Comparison of ENCODE assay signal across 8 cellular contexts in the genomic region with DNA sequence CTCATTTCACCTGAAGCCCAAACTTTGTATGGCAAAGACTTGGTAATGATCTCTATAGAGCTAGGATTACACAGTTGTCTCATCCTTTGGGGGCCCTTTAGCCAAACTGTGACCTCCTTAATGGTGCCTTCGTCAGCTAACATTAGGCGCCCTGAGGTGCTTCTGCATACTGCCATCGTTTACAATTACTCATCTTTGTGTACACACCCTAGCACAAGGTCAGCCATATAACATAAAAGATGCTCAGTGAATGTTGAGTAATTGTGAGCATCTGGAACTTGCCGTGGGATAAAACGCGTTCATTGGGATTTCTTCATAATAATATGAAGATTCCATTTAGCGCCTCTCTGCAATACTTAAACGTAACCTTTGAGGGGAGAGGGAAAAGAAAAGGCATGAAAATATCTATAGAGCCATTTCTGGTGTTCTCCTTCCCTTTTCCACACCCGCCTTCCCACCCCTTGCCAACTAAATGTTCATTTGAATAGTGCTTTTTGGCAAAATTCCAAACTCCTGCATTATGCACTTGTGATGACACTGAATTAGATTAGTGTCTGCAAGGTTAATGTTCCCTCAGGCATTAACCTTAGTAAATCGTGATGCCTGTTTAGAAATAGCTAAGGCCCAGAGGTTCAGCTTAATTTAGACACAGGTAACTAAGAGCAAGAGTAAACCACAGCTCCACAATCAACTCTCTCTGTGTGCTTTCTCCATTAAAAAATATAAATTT. TPM values are rescaled to one million over a fixed set of nuclear protein-coding genes. Genes with fewer than 3 reads are reported as not detected.
DNase-seq lines count a peak whose midpoint lies in the region; ATAC-seq, FAIRE-seq and TF ChIP-seq lines count a peak whose summit lies in the region.

No MANE protein-coding gene starts in this region.

- DNase-seq in Panc1 (ENCODE audit: low read depth, low spot score) = no peak
- DNase-seq in endothelial cell of umbilical vein (ENCODE audit: low read depth, low spot score) = no peak
- no peak for DNase-seq in ovary
- no peak for DNase-seq in omental fat pad (ENCODE audit: low spot score)

- no peak for TF ChIP-seq POLR2A in endothelial cell of umbilical vein (IDR thresholded peaks at IDR 0.05; ENCODE audit: low read depth, low read length)
- TF ChIP-seq POLR2A in ovary (IDR thresholded peaks at IDR 0.05) = no peak

- BruUV-seq in Panc1 (replicated peaks; lab: Mats Ljungman, UMichigan) (TSS peak; percentile 88), endothelial cell of umbilical vein (replicated peaks; lab: Mats Ljungman, UMichigan) (no TSS peak)

- H3K4me2 ChIP-seq in endothelial cell of umbilical vein (ENCODE audit: insufficient read depth, low read length) = peak overlapping the region; percentile 88

- POLR2A ChIA-PET in Panc1 (lab: Charles Lee) = no interaction called here
- POLR2A ChIA-PET in endothelial cell of umbilical vein (lab: Charles Lee) = no interaction called here

- dilution Hi-C loops in endothelial cell of umbilical vein (cut with MboI; ENCODE audit: extremely low pct_ligation_motif_present, low sequenced_read_pairs) = no loop called here

- peak overlapping the region; percentile 74 to 85 for H3K4me3 ChIP-seq in Panc1 (ENCODE audit: low read depth in 2 of 2, low read length in 2 of 2)
- H3K4me3 ChIP-seq in endothelial cell of umbilical vein (replicated peaks in 1 of 3; ENCODE audit: insufficient read depth in 1 of 3, low read depth in 1 of 3, low read length in 3 of 3) = peak overlapping the region; percentile 46 to 100 (median 67)
- peak overlapping the region; percentile 55 for H3K4me3 ChIP-seq in ovary

- in situ Hi-C loops in Panc1 (cut with HindIII; ENCODE audit: low pct_unique_long_range_greater_than_20kb, low sequenced_read_pairs) = no loop called here

- peaks cover 4% of the 10 kb centered on the region for H4K20me1 ChIP-seq in endothelial cell of umbilical vein (replicated peaks; ENCODE audit: control insufficient read depth, extremely low read depth, insufficient read depth, low read length)

- no peak for TF ChIP-seq EP300 in ovary (IDR thresholded peaks at IDR 0.05)

- peak overlapping the region; percentile 49 for H2AFZ ChIP-seq in endothelial cell of umbilical vein (ENCODE audit: low read depth, low read length)

- H3K27ac ChIP-seq in 22Rv1 (peak overlapping the region; percentile 87), Panc1 (ENCODE audit: low read length) (peak overlapping the region; percentile 97), endothelial cell of umbilical vein (ENCODE audit: insufficient read depth, low read depth, low read length) (peak overlapping the region; percentile 57), ovary (no peak overlapping the region)

- H3K27me3 ChIP-seq in Panc1 (ENCODE audit: control insufficient read depth, insufficient read depth, low read length) = no peaks in the 10 kb centered on the region
- no peaks in the 10 kb centered on the region for H3K27me3 ChIP-seq in endothelial cell of umbilical vein (ENCODE audit: control insufficient read depth in 2 of 2, insufficient read depth in 2 of 2, low read length in 2 of 2)
- H3K27me3 ChIP-seq in ovary = no peaks in the 10 kb centered on the region

- CTCF ChIA-PET in Panc1 (lab: Charles Lee) = no interaction called here
- CTCF ChIA-PET in endothelial cell of umbilical vein (lab: Charles Lee) = interaction anchor here (1.0 to 2.6 kb wide), 3 partner anchors 9 to 19 kb away, joined by 3 to 6 read pairs (median 4); no protein-coding TSS in a partner anchor

- H3K4me1 ChIP-seq in Panc1 (ENCODE audit: control insufficient read depth, insufficient read depth, low read length) (peaks cover 14% of the 10 kb centered on the region), endothelial cell of umbilical vein (ENCODE audit: control insufficient read depth, extremely low read depth, insufficient read depth, low read length) (peaks cover 15% of the 10 kb centered on the region), ovary (ENCODE audit: insufficient read depth) (peaks cover 6% of the 10 kb centered on the region)

- H3K36me3 ChIP-seq in Panc1 (ENCODE audit: control insufficient read depth, insufficient read depth, low read length) = peaks cover 2% of the 10 kb centered on the region; the same call in 1 of the 2 replicates
- no peaks in the 10 kb centered on the region for H3K36me3 ChIP-seq in endothelial cell of umbilical vein (ENCODE audit: control insufficient read depth in 2 of 2, extremely low read depth in 1 of 2, insufficient read depth in 2 of 2, low read length in 2 of 2)
- no peaks in the 10 kb centered on the region for H3K36me3 ChIP-seq in ovary

- TF ChIP-seq CTCF in 22Rv1 (IDR thresholded peaks at IDR 0.05) (no peak), Panc1 (IDR thresholded peaks at IDR 0.05) (no peak), endothelial cell of umbilical vein (IDR thresholded peaks at IDR 0.05; ENCODE audit: extremely low read depth in 1 of 2, insufficient read depth in 1 of 2, low read depth in 1 of 2, low read length in 2 of 2) (no peak), ovary (IDR thresholded peaks at IDR 0.05) (no peak), omental fat pad (IDR thresholded peaks at IDR 0.05) (no peak)

- intact Hi-C loops in Panc1 (cut with micrococcal nuclease; ENCODE audit: unreplicated experiment) = no loop called here
- intact Hi-C loops in endothelial cell of umbilical vein (cut with micrococcal nuclease) = loop anchor here (2.0 to 5.0 kb wide), 5 partner anchors 109 to 319 kb away; a partner anchor contains a TSS
- intact Hi-C loops in ovary (cut with DNase I) = loop anchor here in 1 of 4 donors (10.0 kb wide), 2 partner anchors 381 to 1341 kb away; a partner anchor contains a TSS

- H3K9me1 ChIP-seq in endothelial cell of umbilical vein (replicated peaks; ENCODE audit: control insufficient read depth, extremely low read depth, insufficient read depth, low read length) = no peaks in the 10 kb centered on the region

- H3K79me2 ChIP-seq in endothelial cell of umbilical vein (ENCODE audit: control insufficient read depth, insufficient read depth, low read length) = peaks cover 35% of the 10 kb centered on the region

- peak overlapping the region; percentile 78 for H3K9ac ChIP-seq in endothelial cell of umbilical vein (replicated peaks; ENCODE audit: extremely low read depth, insufficient read depth, low read length)

- no peak for FAIRE-seq in endothelial cell of umbilical vein (lab: Jason Lieb, UNC)

- WGBS in ovary, 3 donors = 41 to 52% (median 47%) methylated on average over 10 of the region's 10 CpGs

- no peaks in the 10 kb centered on the region for H3K9me3 ChIP-seq in Panc1 (ENCODE audit: control insufficient read depth, insufficient read depth, low read depth, low read length)
- H3K9me3 ChIP-seq in endothelial cell of umbilical vein (replicated peaks; ENCODE audit: control insufficient read depth, insufficient read depth, low read length) = no peaks in the 10 kb centered on the region
- H3K9me3 ChIP-seq in ovary = no peaks in the 10 kb centered on the region

- ATAC-seq in GM21390 (IDR thresholded peaks at IDR 0.05; ENCODE audit: unreplicated experiment) = peak; percentile 6
- peak; percentile 8; the same call in 1 of the 2 replicates for ATAC-seq in Panc1
- ATAC-seq in HG03139 (IDR thresholded peaks at IDR 0.05; ENCODE audit: unreplicated experiment) = no peak
- ATAC-seq in GM19035 (IDR thresholded peaks at IDR 0.05; ENCODE audit: unreplicated experiment) = no peak
- no peak for ATAC-seq in omental fat pad (ENCODE audit: low FRiP score)

TF ChIP-seq in endothelial cell of umbilical vein, 7 proteins besides CTCF, POLR2A, EP300 and RAD21:
- TF ChIP-seq EZH2 (IDR thresholded peaks at IDR 0.05; ENCODE audit: borderline replicate concordance, low read depth, low read length, severe bottlenecking) (no peak), JUN (IDR thresholded peaks at IDR 0.05; ENCODE audit: borderline replicate concordance, insufficient read depth, insufficient read length, low read depth) (no peak), POLR2AphosphoS5 (IDR thresholded peaks at IDR 0.05; ENCODE audit: insufficient read depth, low read depth, low read length) (no peak), GATA2 (IDR thresholded peaks at IDR 0.05; ENCODE audit: insufficient read depth, insufficient read length, low read depth, low read length) (no peak), FOS (IDR thresholded peaks at IDR 0.05; ENCODE audit: borderline replicate concordance, insufficient read depth, low read length) (no peak)
- TF ChIP-seq, protein P1, sequence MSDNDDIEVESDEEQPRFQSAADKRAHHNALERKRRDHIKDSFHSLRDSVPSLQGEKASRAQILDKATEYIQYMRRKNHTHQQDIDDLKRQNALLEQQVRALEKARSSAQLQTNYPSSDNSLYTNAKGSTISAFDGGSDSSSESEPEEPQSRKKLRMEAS (IDR thresholded peaks at IDR 0.05; ENCODE audit: insufficient read depth, insufficient read length) = no peak

RNA-seq across cellular contexts. Expression of a gene that starts 1.0 kb away (rescaled TPM):
- total RNA-seq in Panc1 (2021; ENCODE audit: unreplicated experiment) = 55.8 TPM
- polyA plus RNA-seq in Panc1 (2012; ENCODE audit: insufficient read length) = 19.2 TPM
- total RNA-seq in endothelial cell of umbilical vein = 38.2 and 41.3 TPM in 2 replicates
- 7.1 and 8.0 TPM in 2 replicates for polyA plus RNA-seq in endothelial cell of umbilical vein
- 10.0 and 10.8 TPM in 2 replicates for polyA plus RNA-seq in endothelial cell of umbilical vein (2011; cell fraction: cytosol; rRNA removed)
- polyA plus RNA-seq in endothelial cell of umbilical vein (2011; cell fraction: nucleus; rRNA removed) = 19.2 and 20.1 TPM in 2 replicates
- 19.7 and 23.1 TPM in 2 replicates for polyA plus RNA-seq in endothelial cell of umbilical vein (2012)
- polyA minus RNA-seq in endothelial cell of umbilical vein = 69.5 and 76.2 TPM in 2 replicates
- 34.3 TPM for polyA minus RNA-seq in endothelial cell of umbilical vein (2011; cell fraction: cytosol; rRNA and poly(A)+ RNA removed)
- polyA minus RNA-seq in endothelial cell of umbilical vein (2011; cell fraction: nucleus; rRNA and poly(A)+ RNA removed) = 45.0 and 60.9 TPM in 2 replicates
- 10 to 100 TPM; 22.2 to 98.8 (median 67.4) TPM for total RNA-seq in ovary
- 10 to 100 TPM in 1 of 2 donors, 1 to 10 TPM in 1; 9.1 to 19.1 TPM for polyA plus RNA-seq in ovary
- 10 to 100 TPM; 23.9 to 34.5 (median 24.9) TPM for total RNA-seq in omental fat pad

Comparison
In these comparisons a context has a peak if more than half of its experiments do, and no peak if none do; other contexts are left out.
1. H3K27ac ChIP-seq: peak in 22Rv1 (single experiment), Panc1 (single experiment) and endothelial cell of umbilical vein (single experiment); none in ovary (0 of 2).
2. ATAC-seq: peak in GM21390 (single experiment) and Panc1 (single experiment); none in HG03139 (single experiment), GM19035 (single experiment) and omental fat pad (single experiment).
3. Peak in every context shown above with its lines, with median percentiles within 50 percentile points of each other: H3K4me3 ChIP-seq.